Comparison of ENCODE assay signal across 1 cellular context in genomic region chr19:13154241-13154778, GRCh38.
TF ChIP-seq lines count a peak whose summit lies in the region.

No MANE protein-coding gene starts in this region.

TF ChIP-seq in Ishikawa, 13 proteins besides CTCF, POLR2A, EP300 and RAD21 (continued from another document):
- TF ChIP-seq TEAD4 (IDR thresholded peaks at IDR 0.05) (peak; percentile 88), YY1 (IDR thresholded peaks at IDR 0.05; ENCODE audit: low read depth) (peak; percentile 15; the same call in 1 of the 2 replicates), CREB1 (IDR thresholded peaks at IDR 0.05; ENCODE audit: low read depth) (peak; percentile 75)
TF ChIP-seq in Ishikawa: peak in this region for 10.
